ENCODE assay signal across 9 cellular contexts in genomic region chrX:102517331-102517730, GRCh38. TPM values are rescaled to one million over a fixed set of nuclear protein-coding genes. Genes with fewer than 3 reads are reported as not detected.
A peak's percentile ranks its signal among the peaks of the same experiment; 100 is the strongest.
DNase-seq lines count a peak whose midpoint lies in the region; ATAC-seq and TF ChIP-seq lines count a peak whose summit lies in the region.
"Had no signal": no experiment of that assay in that cellular context is flagged by ENCODE, and none has a peak within 500 bp of the region (broad histone marks: within the 10 kb centered on the region; RNA-seq: fewer than 3 reads in every experiment).

No MANE protein-coding gene starts in this region.

- H3K27me3 Mint-ChIP-seq in activated naive CD8-positive, alpha-beta T cell treated with anti-CD3 and anti-CD28 coated beads, Interleukin-2, amount 50 U/mL, for 24 hours, result peaks cover 34% of the 10 kb centered on the region
- H3K27me3 Mint-ChIP-seq: stimulated activated memory B cell treated with anti-CD40 and anti-IgM and Interleukin-4, amounts not matched to agents 10 μg/mL and 1 μg/mL and 100 μg/mL, for 72 hours had no signal

- no peak overlapping the region for H3K4me3 Mint-ChIP-seq in activated naive CD8-positive, alpha-beta T cell treated with anti-CD3 and anti-CD28 coated beads, Interleukin-2, amount 50 U/mL, for 24 hours
- H3K4me3 Mint-ChIP-seq: stimulated activated memory B cell treated with anti-CD40 and anti-IgM and Interleukin-4, amounts not matched to agents 10 μg/mL and 1 μg/mL and 100 μg/mL, for 72 hours had no signal

- H3K9ac ChIP-seq in neuronal stem cell (ENCODE audit: low read depth, low read length, poor library complexity), result no peak overlapping the region

- no peak overlapping the region for H4K91ac ChIP-seq in neuronal stem cell (ENCODE audit: low read depth, low read length, poor library complexity)

- peak overlapping the region; percentile 87 for H2AFZ ChIP-seq in neuronal stem cell (ENCODE audit: low read length)

- no peak overlapping the region for H2AK5ac ChIP-seq in neuronal stem cell (ENCODE audit: low read depth, low read length)

- H4K8ac ChIP-seq in neuronal stem cell (ENCODE audit: low read depth, low read length), result no peak overlapping the region

- no peak overlapping the region for H3K4me2 ChIP-seq in neuronal stem cell (ENCODE audit: insufficient read depth, low read length, poor library complexity, severe bottlenecking)

- no peak overlapping the region for H3K4me3 ChIP-seq in astrocyte of the spinal cord (ENCODE audit: low read depth, low read length)
- H3K4me3 ChIP-seq in neuronal stem cell (ENCODE audit: low read length in 2 of 2), result no peak overlapping the region

- peak; percentile 13 for DNase-seq in G401 (ENCODE audit: low spot score)
- DNase-seq in NCI-H1436 treated with DMSO at 0.1 percent for 48 hours (lab: John Stamatoyannopoulos, UW), result peak; percentile 11
- peak; percentile 22 for DNase-seq in astrocyte of the spinal cord (ENCODE audit: low read depth, low spot score)
- no peak for DNase-seq in neuronal stem cell (ENCODE audit: low spot score)
- no peak for DNase-seq in D341Med (ENCODE audit: low spot score)
- DNase-seq in SIG-M5 (lab: John Stamatoyannopoulos, UW), result no peak
- no peak for DNase-seq in activated naive CD8-positive, alpha-beta T cell treated with anti-CD3 and anti-CD28 coated beads, Interleukin-2, amount 50 U/mL, for 24 hours
- DNase-seq in omental fat pad (ENCODE audit: low spot score), result no peak

- H2BK5ac ChIP-seq in neuronal stem cell (ENCODE audit: low read length), result no peak overlapping the region

- no peak overlapping the region for H3K27ac Mint-ChIP-seq in activated naive CD8-positive, alpha-beta T cell treated with anti-CD3 and anti-CD28 coated beads, Interleukin-2, amount 50 U/mL, for 24 hours
- H3K27ac Mint-ChIP-seq: stimulated activated memory B cell treated with anti-CD40 and anti-IgM and Interleukin-4, amounts not matched to agents 10 μg/mL and 1 μg/mL and 100 μg/mL, for 72 hours had no signal

- H3K9me3 ChIP-seq in neuronal stem cell (replicated peaks in 1 of 2; ENCODE audit: control insufficient read depth in 2 of 2, insufficient read depth in 1 of 2, low read depth in 1 of 2, low read length in 2 of 2), result no peaks in the 10 kb centered on the region

- H3K36me3 ChIP-seq in neuronal stem cell (replicated peaks in 1 of 2; ENCODE audit: control insufficient read depth in 2 of 2, insufficient read depth in 2 of 2, low read length in 2 of 2), result peaks cover 4 to 26% of the 10 kb centered on the region in 2 donors

- TF ChIP-seq CTCF in astrocyte of the spinal cord (IDR thresholded peaks at IDR 0.05; ENCODE audit: low read depth, low read length) (no peak), omental fat pad (IDR thresholded peaks at IDR 0.05) (no peak)

- in situ Hi-C loops in G401 (cut with HindIII; ENCODE audit: low sequenced_read_pairs), result no loop called here
- in situ Hi-C loops in astrocyte of the spinal cord (cut with HindIII; ENCODE audit: low sequenced_read_pairs), result no loop called here

- H3K9me3 Mint-ChIP-seq in activated naive CD8-positive, alpha-beta T cell treated with anti-CD3 and anti-CD28 coated beads, Interleukin-2, amount 50 U/mL, for 24 hours, result no peaks in the 10 kb centered on the region
- H3K9me3 Mint-ChIP-seq: stimulated activated memory B cell treated with anti-CD40 and anti-IgM and Interleukin-4, amounts not matched to agents 10 μg/mL and 1 μg/mL and 100 μg/mL, for 72 hours had no signal

- peaks cover 3% of the 10 kb centered on the region for H3K79me1 ChIP-seq in neuronal stem cell (ENCODE audit: low read depth, low read length)

- no peak overlapping the region for H2BK12ac ChIP-seq in neuronal stem cell (ENCODE audit: low read length)

- no peak overlapping the region for H2BK120ac ChIP-seq in neuronal stem cell (ENCODE audit: low read depth, low read length)

- no peak for ATAC-seq in activated naive CD8-positive, alpha-beta T cell treated with anti-CD3 and anti-CD28 coated beads, Interleukin-2, amount 50 U/mL, for 24 hours
- ATAC-seq in omental fat pad (ENCODE audit: low FRiP score), result no peak

- H2BK15ac ChIP-seq in neuronal stem cell (ENCODE audit: low read length), result no peak overlapping the region

- no peak overlapping the region for H3K27ac ChIP-seq in neuronal stem cell (replicated peaks; ENCODE audit: low read length)

- no peak overlapping the region for H3K18ac ChIP-seq in neuronal stem cell (ENCODE audit: low read length)

- no CpG with 5 or more reads among the region's 7 CpGs for WGBS in neuronal stem cell (ENCODE audit: extremely low coverage in 2 of 2, insufficient read length in 2 of 2, insufficient replicate concordance in 1 of 2), 2 donors

- no peaks in the 10 kb centered on the region for H3K27me3 ChIP-seq in neuronal stem cell (ENCODE audit: control insufficient read depth in 3 of 3, insufficient read depth in 3 of 3, low read depth in 1 of 3, low read length in 3 of 3)

- H3K36me3 Mint-ChIP-seq in activated naive CD8-positive, alpha-beta T cell treated with anti-CD3 and anti-CD28 coated beads, Interleukin-2, amount 50 U/mL, for 24 hours (ENCODE audit: low read depth), result no peaks in the 10 kb centered on the region
- H3K36me3 Mint-ChIP-seq: stimulated activated memory B cell treated with anti-CD40 and anti-IgM and Interleukin-4, amounts not matched to agents 10 μg/mL and 1 μg/mL and 100 μg/mL, for 72 hours had no signal

- H3K4ac ChIP-seq in neuronal stem cell (ENCODE audit: low read length), result no peak overlapping the region

- no peak overlapping the region for H3K23ac ChIP-seq in neuronal stem cell (ENCODE audit: low read depth, low read length, poor library complexity)

- no peak overlapping the region for H3K14ac ChIP-seq in neuronal stem cell (ENCODE audit: low read length)

- peaks cover 0 to 3% of the 10 kb centered on the region in 2 donors for H3K4me1 ChIP-seq in neuronal stem cell (ENCODE audit: control insufficient read depth in 2 of 2, insufficient read depth in 1 of 2, low read depth in 1 of 2, low read length in 2 of 2)

- peaks cover 9% of the 10 kb centered on the region for H3K4me1 Mint-ChIP-seq in activated naive CD8-positive, alpha-beta T cell treated with anti-CD3 and anti-CD28 coated beads, Interleukin-2, amount 50 U/mL, for 24 hours
- H3K4me1 Mint-ChIP-seq: stimulated activated memory B cell treated with anti-CD40 and anti-IgM and Interleukin-4, amounts not matched to agents 10 μg/mL and 1 μg/mL and 100 μg/mL, for 72 hours had no signal

RNA-seq across cellular contexts. Expression of gene TMSB15A, which starts 0.8 kb away (rescaled TPM):
- total RNA-seq in G401 (2014; rRNA removed; shearing (Covaris generic)), result 2.1 and 9.7 TPM in 2 replicates
- polyA plus RNA-seq in neuronal stem cell (2013, experiment 1 of 2), result 1,072 TPM
- polyA plus RNA-seq in neuronal stem cell (2013, experiment 2 of 2), result 1,072 TPM
- not detected for total RNA-seq in omental fat pad

RNA-seq across cellular contexts. Expression of gene TCP11X2, which starts 45.7 kb away (rescaled TPM):
- total RNA-seq in G401 (2014; rRNA removed; shearing (Covaris generic)), result not detected in 2 replicates
- 2.9 TPM for polyA plus RNA-seq in neuronal stem cell (2013, experiment 1 of 2)
- polyA plus RNA-seq in neuronal stem cell (2013, experiment 2 of 2), result 2.9 TPM
- not detected for total RNA-seq in omental fat pad

Comparison
In these comparisons a context has a peak if more than half of its experiments do, and no peak if none do; other contexts are left out.
1. DNase-seq: peak in G401 (single experiment), NCI-H1436 treated with DMSO at 0.1 percent for 48 hours (single experiment) and astrocyte of the spinal cord (single experiment); none in neuronal stem cell (single experiment), D341Med (single experiment), SIG-M5 (single experiment), activated naive CD8-positive, alpha-beta T cell treated with anti-CD3 and anti-CD28 coated beads, Interleukin-2, amount 50 U/mL, for 24 hours (single experiment) and omental fat pad (single experiment).